Comparison of ENCODE assay signal across 1 cellular context in the genomic region with DNA sequence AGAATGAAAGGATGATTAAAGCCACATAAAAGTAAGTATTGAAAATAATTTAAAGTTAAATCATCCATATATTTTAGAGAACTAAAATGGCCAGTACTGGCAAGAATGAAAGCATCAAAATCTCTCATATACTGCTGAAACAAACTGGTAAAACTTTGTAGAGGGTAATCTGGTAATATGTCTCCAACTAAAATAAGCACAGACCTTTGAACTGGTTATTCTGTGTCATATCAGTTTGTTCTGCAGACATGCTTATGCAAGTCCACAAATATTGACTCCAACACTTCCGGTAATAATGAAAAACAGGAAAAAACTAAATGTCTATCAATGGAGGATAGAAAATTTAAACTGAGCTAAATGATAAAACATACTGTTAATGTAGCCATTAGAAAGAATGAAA.
TF ChIP-seq lines count a peak whose summit lies in the region.

No MANE protein-coding gene starts in this region.

TF ChIP-seq in liver, 16 proteins besides CTCF, POLR2A, EP300 and RAD21 (continued from another document):
- TF ChIP-seq SP1 (IDR thresholded peaks at IDR 0.05) (peak; percentile 85), FOXA2 (IDR thresholded peaks at IDR 0.05) (peak; percentile 36), EGR1 (IDR thresholded peaks at IDR 0.05; ENCODE audit: low read depth in 2 of 2) (peak in 1 of 2 donors; percentile 43), JUND (IDR thresholded peaks at IDR 0.05) (peak in 1 of 2 donors; percentile 45), HNF4G (IDR thresholded peaks at IDR 0.05) (peak; percentile 39), YY1 (IDR thresholded peaks at IDR 0.05) (peak; percentile 87), GABPA (IDR thresholded peaks at IDR 0.05 in 1 of 2, conservative IDR thresholded peaks at IDR 0.05 in 1 of 2) (peak in 1 of 2 donors; percentile 68), RXRA (IDR thresholded peaks at IDR 0.05) (peak; percentile 80 to 81), HNF4A (conservative IDR thresholded peaks at IDR 0.05) (peak; percentile 78 to 82)
- TF ChIP-seq, protein P1, sequence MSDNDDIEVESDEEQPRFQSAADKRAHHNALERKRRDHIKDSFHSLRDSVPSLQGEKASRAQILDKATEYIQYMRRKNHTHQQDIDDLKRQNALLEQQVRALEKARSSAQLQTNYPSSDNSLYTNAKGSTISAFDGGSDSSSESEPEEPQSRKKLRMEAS (IDR thresholded peaks at IDR 0.05), result peak; percentile 62
- TF ChIP-seq, protein P2, sequence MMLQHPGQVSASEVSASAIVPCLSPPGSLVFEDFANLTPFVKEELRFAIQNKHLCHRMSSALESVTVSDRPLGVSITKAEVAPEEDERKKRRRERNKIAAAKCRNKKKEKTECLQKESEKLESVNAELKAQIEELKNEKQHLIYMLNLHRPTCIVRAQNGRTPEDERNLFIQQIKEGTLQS (IDR thresholded peaks at IDR 0.05), result peak; percentile 75
- TF ChIP-seq, protein P3, sequence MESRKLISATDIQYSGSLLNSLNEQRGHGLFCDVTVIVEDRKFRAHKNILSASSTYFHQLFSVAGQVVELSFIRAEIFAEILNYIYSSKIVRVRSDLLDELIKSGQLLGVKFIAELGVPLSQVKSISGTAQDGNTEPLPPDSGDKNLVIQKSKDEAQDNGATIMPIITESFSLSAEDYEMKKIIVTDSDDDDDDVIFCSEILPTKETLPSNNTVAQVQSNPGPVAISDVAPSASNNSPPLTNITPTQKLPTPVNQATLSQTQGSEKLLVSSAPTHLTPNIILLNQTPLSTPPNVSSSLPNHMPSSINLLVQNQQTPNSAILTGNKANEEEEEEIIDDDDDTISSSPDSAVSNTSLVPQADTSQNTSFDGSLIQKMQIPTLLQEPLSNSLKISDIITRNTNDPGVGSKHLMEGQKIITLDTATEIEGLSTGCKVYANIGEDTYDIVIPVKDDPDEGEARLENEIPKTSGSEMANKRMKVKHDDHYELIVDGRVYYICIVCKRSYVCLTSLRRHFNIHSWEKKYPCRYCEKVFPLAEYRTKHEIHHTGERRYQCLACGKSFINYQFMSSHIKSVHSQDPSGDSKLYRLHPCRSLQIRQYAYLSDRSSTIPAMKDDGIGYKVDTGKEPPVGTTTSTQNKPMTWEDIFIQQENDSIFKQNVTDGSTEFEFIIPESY (IDR thresholded peaks at IDR 0.05), result peak; percentile 55
- TF ChIP-seq, protein P4, sequence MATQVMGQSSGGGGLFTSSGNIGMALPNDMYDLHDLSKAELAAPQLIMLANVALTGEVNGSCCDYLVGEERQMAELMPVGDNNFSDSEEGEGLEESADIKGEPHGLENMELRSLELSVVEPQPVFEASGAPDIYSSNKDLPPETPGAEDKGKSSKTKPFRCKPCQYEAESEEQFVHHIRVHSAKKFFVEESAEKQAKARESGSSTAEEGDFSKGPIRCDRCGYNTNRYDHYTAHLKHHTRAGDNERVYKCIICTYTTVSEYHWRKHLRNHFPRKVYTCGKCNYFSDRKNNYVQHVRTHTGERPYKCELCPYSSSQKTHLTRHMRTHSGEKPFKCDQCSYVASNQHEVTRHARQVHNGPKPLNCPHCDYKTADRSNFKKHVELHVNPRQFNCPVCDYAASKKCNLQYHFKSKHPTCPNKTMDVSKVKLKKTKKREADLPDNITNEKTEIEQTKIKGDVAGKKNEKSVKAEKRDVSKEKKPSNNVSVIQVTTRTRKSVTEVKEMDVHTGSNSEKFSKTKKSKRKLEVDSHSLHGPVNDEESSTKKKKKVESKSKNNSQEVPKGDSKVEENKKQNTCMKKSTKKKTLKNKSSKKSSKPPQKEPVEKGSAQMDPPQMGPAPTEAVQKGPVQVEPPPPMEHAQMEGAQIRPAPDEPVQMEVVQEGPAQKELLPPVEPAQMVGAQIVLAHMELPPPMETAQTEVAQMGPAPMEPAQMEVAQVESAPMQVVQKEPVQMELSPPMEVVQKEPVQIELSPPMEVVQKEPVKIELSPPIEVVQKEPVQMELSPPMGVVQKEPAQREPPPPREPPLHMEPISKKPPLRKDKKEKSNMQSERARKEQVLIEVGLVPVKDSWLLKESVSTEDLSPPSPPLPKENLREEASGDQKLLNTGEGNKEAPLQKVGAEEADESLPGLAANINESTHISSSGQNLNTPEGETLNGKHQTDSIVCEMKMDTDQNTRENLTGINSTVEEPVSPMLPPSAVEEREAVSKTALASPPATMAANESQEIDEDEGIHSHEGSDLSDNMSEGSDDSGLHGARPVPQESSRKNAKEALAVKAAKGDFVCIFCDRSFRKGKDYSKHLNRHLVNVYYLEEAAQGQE (IDR thresholded peaks at IDR 0.05), result peak; percentile 62
TF ChIP-seq in liver: peak in this region for 14; not testable (repeated sequence) for 2.
